In genomic region chr7:29751012-29751411, GRCh38 we compare ENCODE assay signal across 3 cellular contexts. TPM values are rescaled to one million over a fixed set of nuclear protein-coding genes. Genes with fewer than 3 reads are reported as not detected.
"Had no signal": no experiment of that assay in that cellular context is flagged by ENCODE, and none has a peak within 500 bp of the region (broad histone marks: within the 10 kb centered on the region; RNA-seq: fewer than 3 reads in every experiment).

No MANE protein-coding gene starts in this region.

RNA-seq across cellular contexts. Expression of gene WIPF3, which starts 55.3 kb away (rescaled TPM):
- total RNA-seq: M059J, RPMI7951, SJCRH30 had no signal
